ENCODE assay signal across 1 cellular context in genomic region chr19:9914315-9915207, GRCh38.
TF ChIP-seq lines count a peak whose summit lies in the region.

No MANE protein-coding gene starts in this region.

TF ChIP-seq in HepG2, 621 proteins besides CTCF, POLR2A, EP300 and RAD21 (continued from another document and continues in another):
- TF ChIP-seq ZNF275 (CRISPR knock-in tag; IDR thresholded peaks at IDR 0.05; ENCODE audit: borderline replicate concordance) = no peak
- peak; percentile 33; the same call in 1 of the 2 replicates for TF ChIP-seq MYC (CRISPR knock-in tag; IDR thresholded peaks at IDR 0.05; ENCODE audit: borderline replicate concordance)
- no peak for TF ChIP-seq RORA (CRISPR knock-in tag; IDR thresholded peaks at IDR 0.05)
- no peak for TF ChIP-seq USF2 (IDR thresholded peaks at IDR 0.05; ENCODE audit: low read depth, low read length)
- TF ChIP-seq USF2 (CRISPR knock-in tag; IDR thresholded peaks at IDR 0.05; ENCODE audit: borderline replicate concordance) = no peak
- no peak for TF ChIP-seq NR0B2 (CRISPR knock-in tag; IDR thresholded peaks at IDR 0.05)
- no peak for TF ChIP-seq SMAD9 (CRISPR knock-in tag; IDR thresholded peaks at IDR 0.05)
- TF ChIP-seq HNRNPLL (IDR thresholded peaks at IDR 0.05; ENCODE audit: low read depth, low read length, poor library complexity, severe bottlenecking) = peak; percentile 31
- no peak for TF ChIP-seq SMYD3 (CRISPR knock-in tag; IDR thresholded peaks at IDR 0.05)
- no peak for TF ChIP-seq ZNF512B (CRISPR knock-in tag; IDR thresholded peaks at IDR 0.05; ENCODE audit: borderline replicate concordance)
- TF ChIP-seq ZNF235 (CRISPR knock-in tag; IDR thresholded peaks at IDR 0.05; ENCODE audit: borderline replicate concordance) = no peak
- no peak for TF ChIP-seq SAP130 (CRISPR knock-in tag; IDR thresholded peaks at IDR 0.05; ENCODE audit: low read depth)
- TF ChIP-seq ZNF629 (CRISPR knock-in tag; conservative IDR thresholded peaks at IDR 0.05) = peak; percentile 70
- TF ChIP-seq SALL2 (CRISPR knock-in tag; IDR thresholded peaks at IDR 0.05) = no peak
- peak; percentile 85 for TF ChIP-seq ZNF777 (CRISPR knock-in tag; IDR thresholded peaks at IDR 0.05)
- TF ChIP-seq KDM2A (CRISPR knock-in tag; IDR thresholded peaks at IDR 0.05; ENCODE audit: borderline replicate concordance, low read depth) = peak; percentile 79
- no peak for TF ChIP-seq ZNF18 (CRISPR knock-in tag; IDR thresholded peaks at IDR 0.05; ENCODE audit: insufficient replicate concordance)
- 0 out of 2 replicates have a peak, but pooled peaks have one; percentile 24 for TF ChIP-seq ZNF441 (CRISPR knock-in tag; IDR thresholded peaks at IDR 0.05; ENCODE audit: borderline replicate concordance)
- TF ChIP-seq ZNF263 (CRISPR knock-in tag; IDR thresholded peaks at IDR 0.05) = 0 out of 2 replicates have a peak, but pooled peaks have one; percentile 33
- no peak for TF ChIP-seq ZNF564 (CRISPR knock-in tag; IDR thresholded peaks at IDR 0.05)
- TF ChIP-seq RFXANK (CRISPR knock-in tag; IDR thresholded peaks at IDR 0.05) = no peak
- no peak for TF ChIP-seq MLLT10 (CRISPR knock-in tag; IDR thresholded peaks at IDR 0.05)
- TF ChIP-seq NFE2L2 (IDR thresholded peaks at IDR 0.05; ENCODE audit: low read length) = peak; percentile 78; the same call in 1 of the 2 replicates
- TF ChIP-seq CHCHD3 (CRISPR knock-in tag; IDR thresholded peaks at IDR 0.05) = no peak
- TF ChIP-seq ARID4A (CRISPR knock-in tag; IDR thresholded peaks at IDR 0.05; ENCODE audit: borderline replicate concordance) = peak; percentile 25; the same call in 1 of the 2 replicates
- no peak for TF ChIP-seq CEBPZ (IDR thresholded peaks at IDR 0.05; ENCODE audit: low read length)
- no peak for TF ChIP-seq TP53 (CRISPR knock-in tag; conservative IDR thresholded peaks at IDR 0.05)
- TF ChIP-seq ZNF501 (CRISPR knock-in tag; IDR thresholded peaks at IDR 0.05) = 0 out of 2 replicates have a peak, but pooled peaks have one; percentile 44
- TF ChIP-seq ZFX (CRISPR knock-in tag; IDR thresholded peaks at IDR 0.05; ENCODE audit: low read depth) = peak; percentile 23; the same call in 1 of the 2 replicates
- peak; percentile 30 for TF ChIP-seq ZNF883 (CRISPR knock-in tag; IDR thresholded peaks at IDR 0.05; ENCODE audit: not compliant biosample characterization)
- TF ChIP-seq ZBTB37 (CRISPR knock-in tag; IDR thresholded peaks at IDR 0.05) = no peak
- TF ChIP-seq AKAP8 (CRISPR knock-in tag; IDR thresholded peaks at IDR 0.05) = 0 out of 2 replicates have a peak, but pooled peaks have one; percentile 34
- TF ChIP-seq ZNF30 (CRISPR knock-in tag; IDR thresholded peaks at IDR 0.05) = no peak
- no peak for TF ChIP-seq ZSCAN31 (CRISPR knock-in tag; IDR thresholded peaks at IDR 0.05; ENCODE audit: low read depth)
- TF ChIP-seq TFAP4 (IDR thresholded peaks at IDR 0.05; ENCODE audit: borderline replicate concordance, low read depth) = no peak
- TF ChIP-seq ATRX (CRISPR knock-in tag; IDR thresholded peaks at IDR 0.05; ENCODE audit: borderline replicate concordance) = no peak
- TF ChIP-seq ZBTB44 (CRISPR knock-in tag; IDR thresholded peaks at IDR 0.05) = no peak
- peak; percentile 52 for TF ChIP-seq YY1 (IDR thresholded peaks at IDR 0.05; ENCODE audit: insufficient read depth, insufficient replicate concordance, low read depth, low read length)
- no peak for TF ChIP-seq SNRNP70 (IDR thresholded peaks at IDR 0.05; ENCODE audit: low read depth, low read length)
- TF ChIP-seq MTF2 (CRISPR knock-in tag; IDR thresholded peaks at IDR 0.05; ENCODE audit: borderline replicate concordance) = no peak
